Comparison of ENCODE assay signal across 26 cellular contexts in genomic region chr16:69526831-69527655, GRCh38. TPM values are rescaled to one million over a fixed set of nuclear protein-coding genes. Genes with fewer than 3 reads are reported as not detected.
DNase-seq lines count a peak whose midpoint lies in the region; TF ChIP-seq lines count a peak whose summit lies in the region.
"Had no signal": no experiment of that assay in that cellular context is flagged by ENCODE, and none has a peak within 500 bp of the region (broad histone marks: within the 10 kb centered on the region; RNA-seq: fewer than 3 reads in every experiment).

No MANE protein-coding gene starts in this region.

- no peak overlapping the region for H3K4me3 ChIP-seq in WERI-Rb-1 (ENCODE audit: low read depth, low read length)
- H3K4me3 ChIP-seq: dorsolateral prefrontal cortex, gastroesophageal sphincter, GM23248, lower lobe of right lung, mucosa of descending colon, sigmoid colon, SJSA1 had no signal

- no peaks in the 10 kb centered on the region for H3K27me3 ChIP-seq in WERI-Rb-1 (ENCODE audit: insufficient read depth, low read depth, severe bottlenecking)
- H3K27me3 ChIP-seq: dorsolateral prefrontal cortex, gastroesophageal sphincter, sigmoid colon, SJSA1 had no signal

- no peaks in the 10 kb centered on the region for H3K9me3 ChIP-seq in WERI-Rb-1 (ENCODE audit: severe bottlenecking)
- H3K9me3 ChIP-seq: gastroesophageal sphincter, lower lobe of right lung, mucosa of descending colon, sigmoid colon, SJSA1 had no signal

- TF ChIP-seq CTCF in GM12874 (IDR thresholded peaks at IDR 0.05; ENCODE audit: insufficient read depth, low read depth, low read length) (0 out of 2 replicates have a peak, but pooled peaks have one; percentile 4), WERI-Rb-1 (IDR thresholded peaks at IDR 0.05; ENCODE audit: low read depth, low read length) (no peak)

- no peak overlapping the region for H3K27ac ChIP-seq in WERI-Rb-1
- H3K27ac ChIP-seq: dorsolateral prefrontal cortex, gastroesophageal sphincter, GM23248, lower lobe of right lung, sigmoid colon, SJSA1 had no signal

- H3K36me3 ChIP-seq in WERI-Rb-1 = no peaks in the 10 kb centered on the region
- H3K36me3 ChIP-seq: gastroesophageal sphincter, lower lobe of right lung, sigmoid colon, SJSA1 had no signal

- DNase-seq in WERI-Rb-1 = peak; percentile 25
- DNase-seq in kidney glomerular epithelial cell (lab: John Stamatoyannopoulos, UW) = peak; percentile 71
- DNase-seq in renal cortical epithelial cell (ENCODE audit: low read depth) = peak; percentile 88
- DNase-seq in NCI-H510A (lab: John Stamatoyannopoulos, UW) = no peak
- no peak for DNase-seq in AG08396 (ENCODE audit: low spot score)
- DNase-seq in stimulated activated CD4-positive, alpha-beta T cell treated with anti-CD3 and anti-CD28 coated beads, Interleukin-2, amount 100 ng/mL, for 24 hours = no peak
- DNase-seq: activated CD4-positive, alpha-beta T cell treated with anti-CD3 and anti-CD28 coated beads, Interleukin-2, amount 50 U/mL, for 48 hours; activated effector memory CD4-positive, alpha-beta T cell treated with Interleukin-2 at 50 U/mL for 16 hours; activated naive CD8-positive, alpha-beta T cell treated with anti-CD3 and anti-CD28 coated beads, Interleukin-2, amount 50 U/mL, for 24 hours; activated T-cell treated with anti-CD3 and anti-CD28 coated beads for 4 hours; CD4-positive, CD25-positive, alpha-beta regulatory T cell; dorsolateral prefrontal cortex; GM23248; hypothalamus; lower lobe of right lung; mucosa of descending colon; NCI-H2029 treated with DMSO at 0.1 percent for 48 hours; NCI-H2227 treated with DMSO at 0.1 percent for 48 hours; NCI-H774; nephron progenitor cell; sigmoid colon; stimulated activated naive B cell treated with anti-CD40 and anti-IgM and Interleukin-4, amounts not matched to agents 10 μg/mL and 1 μg/mL and 100 μg/mL, for 72 hours; T-cell had no signal

RNA-seq across cellular contexts. Expression of gene NFAT5, which starts 38.7 kb away (rescaled TPM):
- total RNA-seq in renal cortical epithelial cell = 7.5 and 57.6 TPM in 2 replicates

Comparison
In these comparisons a context has a peak if more than half of its experiments do, and no peak if none do; other contexts are left out.
1. DNase-seq: peak in WERI-Rb-1 (single experiment), kidney glomerular epithelial cell (single experiment) and renal cortical epithelial cell (single experiment); none in NCI-H510A (single experiment), AG08396 (single experiment) and stimulated activated CD4-positive, alpha-beta T cell treated with anti-CD3 and anti-CD28 coated beads, Interleukin-2, amount 100 ng/mL, for 24 hours (0 of 2).